Comparison of ENCODE assay signal across 20 cellular contexts in genomic region chrX:31331045-31331444, GRCh38.
DNase-seq lines count a peak whose midpoint lies in the region; ATAC-seq, FAIRE-seq and TF ChIP-seq lines count a peak whose summit lies in the region.
"Had no signal": no experiment of that assay in that cellular context is flagged by ENCODE, and none has a peak within 500 bp of the region (broad histone marks: within the 10 kb centered on the region; RNA-seq: fewer than 3 reads in every experiment).

No MANE protein-coding gene starts in this region.

- H3K23ac ChIP-seq in trophoblast cell (ENCODE audit: low read length), result no peak overlapping the region

- H3K9me3 ChIP-seq in heart right ventricle, result no peaks in the 10 kb centered on the region
- no peaks in the 10 kb centered on the region for H3K9me3 ChIP-seq in trophoblast cell (ENCODE audit: insufficient read depth, low read depth, low read length)
- H3K9me3 ChIP-seq: SJCRH30 had no signal

- H3K36me3 ChIP-seq in heart right ventricle (no peaks in the 10 kb centered on the region), trophoblast cell (ENCODE audit: control insufficient read depth in 1 of 2, insufficient read depth in 2 of 2, low read length in 2 of 2) (no peaks in the 10 kb centered on the region)
- H3K36me3 ChIP-seq: SJCRH30 had no signal

- no peaks in the 10 kb centered on the region for H3K79me2 ChIP-seq in trophoblast cell (ENCODE audit: control insufficient read depth, insufficient read depth, low read length, poor library complexity)

- H3K27me3 ChIP-seq in heart right ventricle, result no peaks in the 10 kb centered on the region
- H3K27me3 ChIP-seq in trophoblast cell (ENCODE audit: insufficient read depth, low read length), result no peaks in the 10 kb centered on the region
- H3K27me3 ChIP-seq: SJCRH30 had no signal

- H3K14ac ChIP-seq in trophoblast cell (ENCODE audit: low read length), result no peak overlapping the region

- H3K79me1 ChIP-seq in trophoblast cell (ENCODE audit: low read length), result no peaks in the 10 kb centered on the region

- no peak overlapping the region for H2BK12ac ChIP-seq in trophoblast cell (ENCODE audit: low read length)

- H4K12ac ChIP-seq in trophoblast cell (ENCODE audit: low read depth, low read length), result no peak overlapping the region

- no peak overlapping the region for H3K9ac ChIP-seq in trophoblast cell (ENCODE audit: low read length)

- DNase-seq in Daoy (ENCODE audit: low read depth) (peak; percentile 13), NCI-H226 (peak; percentile 67), heart right ventricle (no peak), trophoblast cell (peak; percentile 5 to 60), GM12891 (ENCODE audit: insufficient read length, low spot score) (no peak), NOMO-1 (lab: John Stamatoyannopoulos, UW; ENCODE audit: unreplicated experiment in 2 of 2) (no peak), posterior vena cava (ENCODE audit: low spot score) (no peak)
- DNase-seq: AML-193; C1 segment of cervical spinal cord; Calu3; CD8-positive, alpha-beta memory T cell; DMS153; Kasumi-1; NCI-H1694; NCI-H2081; NCI-H2171 treated with DMSO at 0.1 percent for 48 hours; NCI-H446; NCI-H526; PC-9; SJCRH30 had no signal

- H4K8ac ChIP-seq in trophoblast cell (ENCODE audit: low read depth, low read length), result no peak overlapping the region

- no peak for TF ChIP-seq CTCF in heart right ventricle (IDR thresholded peaks at IDR 0.05)

- H3K27ac ChIP-seq in heart right ventricle (peak overlapping the region in 4 of 10 donors; percentile 15 to 47 (median 25)), trophoblast cell (ENCODE audit: low read depth, low read length) (no peak overlapping the region)
- H3K27ac ChIP-seq: PC-9, SJCRH30 had no signal

- H2AFZ ChIP-seq in trophoblast cell (ENCODE audit: insufficient read depth, low read length, poor library complexity), result no peak overlapping the region
- H2AFZ ChIP-seq: PC-9 had no signal

- no peak for TF ChIP-seq POLR2A in GM12891 (IDR thresholded peaks at IDR 0.05; ENCODE audit: low read depth, low read length)

- no peak for FAIRE-seq in GM12891 (lab: Jason Lieb, UNC)

- H3K4me3 ChIP-seq in heart right ventricle, result no peak overlapping the region
- H3K4me3 ChIP-seq in trophoblast cell (ENCODE audit: low read depth, low read length), result no peak overlapping the region
- H3K4me3 ChIP-seq: PC-9, SJCRH30 had no signal

- H3K4ac ChIP-seq in trophoblast cell (ENCODE audit: low read depth, low read length), result no peak overlapping the region

- H3K4me2 ChIP-seq in trophoblast cell (ENCODE audit: low read length), result no peak overlapping the region
- H3K4me2 ChIP-seq: PC-9 had no signal

- H4K91ac ChIP-seq in trophoblast cell (ENCODE audit: low read depth, low read length), result no peak overlapping the region

- WGBS in heart right ventricle, 2 donors, result 26 to 41% methylated on average over 2 of the region's 2 CpGs
- WGBS in trophoblast cell (ENCODE audit: extremely low coverage, insufficient coverage, insufficient read length), result no CpG with 5 or more reads among the region's 2 CpGs

- peak in 6 of 8 donors; percentile 28 to 77 (median 53) for ATAC-seq in heart right ventricle

- H3K4me1 ChIP-seq in heart right ventricle (peaks cover 0 to 23% (median 0%) of the 10 kb centered on the region in 9 donors), trophoblast cell (ENCODE audit: control insufficient read depth in 1 of 2, insufficient read depth in 2 of 2, low read length in 2 of 2) (no peaks in the 10 kb centered on the region)

- H2BK120ac ChIP-seq in trophoblast cell (ENCODE audit: insufficient read depth, low read length, poor library complexity), result no peak overlapping the region

- no peak overlapping the region for H3K18ac ChIP-seq in trophoblast cell (ENCODE audit: low read length)

- intact Hi-C loops in heart right ventricle (cut with DNase I) (no loop called here), posterior vena cava (cut with DNase I) (no loop called here)

- no peak overlapping the region for H2AK5ac ChIP-seq in trophoblast cell (ENCODE audit: low read length)

- no peak overlapping the region for H2BK5ac ChIP-seq in trophoblast cell (ENCODE audit: low read depth, low read length, poor library complexity)

TF ChIP-seq in GM12891, 5 proteins besides CTCF, POLR2A, EP300 and RAD21:
- TF ChIP-seq PAX5 (IDR thresholded peaks at IDR 0.05; ENCODE audit: insufficient read depth, low read length, severe bottlenecking) (no peak), POU2F2 (IDR thresholded peaks at IDR 0.05; ENCODE audit: low read depth, low read length) (no peak), POLR2AphosphoS5 (IDR thresholded peaks at IDR 0.05; ENCODE audit: low read depth, low read length) (no peak), TAF1 (IDR thresholded peaks at IDR 0.05; ENCODE audit: low read depth, low read length) (no peak), SPI1 (IDR thresholded peaks at IDR 0.05; ENCODE audit: low read depth, low read length) (no peak)
TF ChIP-seq in GM12891: peak in this region for 0.

Comparison
In these comparisons a context has a peak if more than half of its experiments do, and no peak if none do; other contexts are left out.
1. DNase-seq: peak in Daoy (single experiment), NCI-H226 (single experiment) and trophoblast cell (2 of 2); none in heart right ventricle (0 of 2), GM12891 (single experiment), NOMO-1 (0 of 2) and posterior vena cava (single experiment).